ENCODE assay signal across 8 cellular contexts in genomic region chr13:26253787-26254582, GRCh38. TPM values are rescaled to one million over a fixed set of nuclear protein-coding genes. Genes with fewer than 3 reads are reported as not detected.
DNase-seq lines count a peak whose midpoint lies in the region; ATAC-seq, FAIRE-seq and TF ChIP-seq lines count a peak whose summit lies in the region.

TSS of gene CDK8 (plus strand) at chr13:26254129. CDS start at chr13:26254642, 513 bp downstream.

- H3K9me3 ChIP-seq in DOHH2 (ENCODE audit: control insufficient read depth, insufficient read depth, low read length) (no peaks in the 10 kb centered on the region), GM23248 (ENCODE audit: low read depth) (no peaks in the 10 kb centered on the region), Karpas-422 (ENCODE audit: low read length) (no peaks in the 10 kb centered on the region), esophagus squamous epithelium (no peaks in the 10 kb centered on the region)

- ATAC-seq in activated T-cell treated with anti-CD3 and anti-CD28 coated beads, Interleukin-2, amount 50 U/mL, for 72 hours (replicated peaks in 1 of 2) = peak; percentile 87 to 90

- DNase-seq in GM23248 (peak; percentile 94), Karpas-422 (peak; percentile 95), RCC 7860 (ENCODE audit: low spot score) (peak; percentile 78), esophagus squamous epithelium (lab: John Stamatoyannopoulos, UW) (peak; percentile 53), myocyte (ENCODE audit: low read depth) (peak; percentile 96)
- DNase-seq in activated T-cell treated with anti-CD3 and anti-CD28 coated beads, Interleukin-2, amount 50 U/mL, for 72 hours = peak; percentile 86 to 91
- DNase-seq in stimulated activated CD8-positive, alpha-beta memory T cell treated with anti-CD3 and anti-CD28 coated beads, Interleukin-7, amount 100 ng/mL, for 4 hours (ENCODE audit: low read depth in 2 of 2) = peak; percentile 78 to 85

- H3K36me3 Mint-ChIP-seq in activated T-cell treated with anti-CD3 and anti-CD28 coated beads, Interleukin-2, amount 50 U/mL, for 72 hours (ENCODE audit: insufficient read depth in 2 of 2) = peaks cover 2 to 5% of the 10 kb centered on the region in 2 donors

- no peaks in the 10 kb centered on the region for H3K27me3 Mint-ChIP-seq in activated T-cell treated with anti-CD3 and anti-CD28 coated beads, Interleukin-2, amount 50 U/mL, for 72 hours (ENCODE audit: low read depth)

- peak within 1 kb of the TSS; percentile 78 for H3K9ac ChIP-seq in GM23248
- H3K9ac ChIP-seq in Karpas-422 (ENCODE audit: low read length) = peak within 1 kb of the TSS; percentile 74

- H3K27ac ChIP-seq in DOHH2 (ENCODE audit: low read depth, low read length) (peak within 1 kb of the TSS; percentile 60), GM23248 (peak within 1 kb of the TSS; percentile 69), Karpas-422 (ENCODE audit: low read length) (no peak within 1 kb of the TSS), esophagus squamous epithelium (peak within 1 kb of the TSS; percentile 89 to 96 (median 94))

- TF ChIP-seq CTCF in DOHH2 (IDR thresholded peaks at IDR 0.05; ENCODE audit: low read depth, low read length, poor library complexity, severe bottlenecking) (no peak), esophagus squamous epithelium (IDR thresholded peaks at IDR 0.05) (no peak)

- intact Hi-C loops in esophagus squamous epithelium (cut with DNase I) = no loop called here

- peaks cover 48% of the 10 kb centered on the region for H3K79me2 ChIP-seq in DOHH2 (ENCODE audit: control insufficient read depth, low read length)
- H3K79me2 ChIP-seq in GM23248 (ENCODE audit: insufficient read depth) = peaks cover 45% of the 10 kb centered on the region
- H3K79me2 ChIP-seq in Karpas-422 (ENCODE audit: low read length) = peaks cover 10% of the 10 kb centered on the region

- H3K36me3 ChIP-seq in DOHH2 (ENCODE audit: control insufficient read depth, low read length) = no peaks in the 10 kb centered on the region
- no peaks in the 10 kb centered on the region for H3K36me3 ChIP-seq in GM23248 (ENCODE audit: low read depth)
- H3K36me3 ChIP-seq in Karpas-422 (ENCODE audit: insufficient read depth, low read length) = no peaks in the 10 kb centered on the region
- H3K36me3 ChIP-seq in esophagus squamous epithelium = no peaks in the 10 kb centered on the region

- peaks cover 38% of the 10 kb centered on the region for H3K4me1 Mint-ChIP-seq in activated T-cell treated with anti-CD3 and anti-CD28 coated beads, Interleukin-2, amount 50 U/mL, for 72 hours (ENCODE audit: low read depth)

- H3K4me1 ChIP-seq in DOHH2 (ENCODE audit: control insufficient read depth, low read length) (peaks cover 31% of the 10 kb centered on the region), GM23248 (ENCODE audit: insufficient read depth) (peaks cover 19% of the 10 kb centered on the region), Karpas-422 (ENCODE audit: low read length) (peaks cover 27% of the 10 kb centered on the region), esophagus squamous epithelium (peaks cover 6 to 31% (median 22%) of the 10 kb centered on the region in 3 donors)

- H3K4me3 ChIP-seq in DOHH2 (ENCODE audit: low read length) (peak within 1 kb of the TSS; percentile 80), GM23248 (peak within 1 kb of the TSS; percentile 93), Karpas-422 (ENCODE audit: low read length) (peak within 1 kb of the TSS; percentile 76), esophagus squamous epithelium (peak within 1 kb of the TSS; percentile 81 to 98 (median 92))

- no peaks in the 10 kb centered on the region for H3K9me3 Mint-ChIP-seq in activated T-cell treated with anti-CD3 and anti-CD28 coated beads, Interleukin-2, amount 50 U/mL, for 72 hours

- H3K9me2 ChIP-seq in DOHH2 (replicated peaks; ENCODE audit: control insufficient read depth, low read length) (no peaks in the 10 kb centered on the region), GM23248 (ENCODE audit: insufficient read depth) (no peaks in the 10 kb centered on the region), Karpas-422 (replicated peaks; ENCODE audit: insufficient read depth, low read length) (no peaks in the 10 kb centered on the region)

- H3F3A ChIP-seq in DOHH2 (ENCODE audit: control insufficient read depth, insufficient read depth) = peaks cover 2% of the 10 kb centered on the region; the same call in 1 of the 2 replicates
- no peaks in the 10 kb centered on the region for H3F3A ChIP-seq in GM23248 (ENCODE audit: insufficient read depth)

- H4K20me1 ChIP-seq in DOHH2 (ENCODE audit: control insufficient read depth, insufficient read depth, low read depth, low read length) (peaks cover 10% of the 10 kb centered on the region; the same call in 1 of the 2 replicates), GM23248 (ENCODE audit: insufficient read depth) (peaks cover 9% of the 10 kb centered on the region; the same call in 1 of the 2 replicates), Karpas-422 (ENCODE audit: insufficient read depth, low read depth, low read length) (peaks cover 41% of the 10 kb centered on the region)

- H3K4me2 ChIP-seq in DOHH2 (ENCODE audit: low read length) (peak within 1 kb of the TSS; percentile 73), GM23248 (ENCODE audit: unreplicated experiment) (peak within 1 kb of the TSS; percentile 92), Karpas-422 (ENCODE audit: low read depth, low read length, poor library complexity, severe bottlenecking) (peak within 1 kb of the TSS; percentile 82)

- peak within 1 kb of the TSS; percentile 82 for H3K27ac Mint-ChIP-seq in activated T-cell treated with anti-CD3 and anti-CD28 coated beads, Interleukin-2, amount 50 U/mL, for 72 hours

- TF ChIP-seq POLR2A in esophagus squamous epithelium (IDR thresholded peaks at IDR 0.05) = peak in 3 of 4 donors; percentile 9 to 68 (median 63)

- no peaks in the 10 kb centered on the region for H3K27me3 ChIP-seq in DOHH2 (ENCODE audit: control insufficient read depth, low read length)
- H3K27me3 ChIP-seq in GM23248 (replicated peaks; ENCODE audit: insufficient read depth) = no peaks in the 10 kb centered on the region
- peaks cover 7% of the 10 kb centered on the region; the same call in 1 of the 2 replicates for H3K27me3 ChIP-seq in Karpas-422 (ENCODE audit: low read length)
- H3K27me3 ChIP-seq in esophagus squamous epithelium = no peaks in the 10 kb centered on the region

- 1 to 2% methylated on average over 52 to 73 of the region's 79 CpGs for WGBS in GM23248 (ENCODE audit: low coverage in 1 of 2, low lambda C conversion rate in 2 of 2, missing lambda C conversion rate in 2 of 2), 2 experiments
- 0 to 1% methylated on average over 13 to 18 of the region's 79 CpGs for WGBS in esophagus squamous epithelium, 2 donors

- FAIRE-seq in RCC 7860 (lab: Jason Lieb, UNC) = peak; percentile 12

- in situ Hi-C loops in GM23248 (cut with MboI) = no loop called here

- peak within 1 kb of the TSS; percentile 92 for H2AFZ ChIP-seq in GM23248
- peak within 1 kb of the TSS; percentile 88 for H2AFZ ChIP-seq in Karpas-422 (ENCODE audit: low read length)

- peak within 1 kb of the TSS; percentile 92 to 98 for H3K4me3 Mint-ChIP-seq in activated T-cell treated with anti-CD3 and anti-CD28 coated beads, Interleukin-2, amount 50 U/mL, for 72 hours

RNA-seq across cellular contexts. Expression of gene CDK8, which starts in this region (rescaled TPM):
- total RNA-seq in GM23248 (2014; rRNA removed; shearing (Covaris generic)) = 11.9 and 12.3 TPM in 2 replicates
- 4.3 and 5.1 TPM in 2 replicates for polyA plus RNA-seq in GM23248 (2016; fragmentation: Nextera tagmentation; extraction: Ambion mirVana)
- 8.5 and 12.8 TPM in 2 replicates for total RNA-seq in Karpas-422 (2014; rRNA removed; shearing (Covaris generic); ENCODE audit: low replicate concordance)
- total RNA-seq in activated T-cell treated with anti-CD3 and anti-CD28 coated beads, Interleukin-2, amount 50 U/mL, for 72 hours = 10 to 100 TPM; 21.3 to 25.1 TPM
- total RNA-seq in esophagus squamous epithelium (10 to 100 TPM in 3 of 4 donors, 1 to 10 TPM in 1; 8.0 to 16.8 (median 12.7) TPM), myocyte (12.7 and 15.1 TPM in 2 replicates)
- polyA plus RNA-seq in myocyte (2012) = 8.2 TPM
